8 cellular contexts compared by ENCODE assay signal in genomic region chr17:42679001-42679491, GRCh38. TPM values are rescaled to one million over a fixed set of nuclear protein-coding genes. Genes with fewer than 3 reads are reported as not detected.
DNase-seq lines count a peak whose midpoint lies in the region; ATAC-seq and TF ChIP-seq lines count a peak whose summit lies in the region.

No MANE protein-coding gene starts in this region.

- ATAC-seq in GM19455 (IDR thresholded peaks at IDR 0.05; ENCODE audit: unreplicated experiment) = no peak
- ATAC-seq in HG02852 (IDR thresholded peaks at IDR 0.05; ENCODE audit: unreplicated experiment) = no peak

- TF ChIP-seq CTCF in CD14-positive monocyte (IDR thresholded peaks at IDR 0.05) (no peak), HFFc6 (IDR thresholded peaks at IDR 0.05) (no peak)

- H3K4me1 Mint-ChIP-seq in CD14-positive monocyte (peaks cover 75% of the 10 kb centered on the region), HFFc6 (ENCODE audit: low read depth) (peaks cover 61% of the 10 kb centered on the region)

- peaks cover 10 to 12% of the 10 kb centered on the region in 2 donors for H3K36me3 Mint-ChIP-seq in CD14-positive monocyte
- no peaks in the 10 kb centered on the region for H3K36me3 Mint-ChIP-seq in HFFc6 (ENCODE audit: low read depth)

- H3K27ac ChIP-seq in angular gyrus (ENCODE audit: low read depth, low read length) = peak overlapping the region; percentile 93

- intact Hi-C loops in CD14-positive monocyte (cut with micrococcal nuclease) = loop anchor here in 1 of 2 donors (5.0 kb wide), 1 partner anchor 102 kb away; the partner anchor contains the start of gene PSMC3IP

- peak overlapping the region; percentile 83 to 84 for H3K4me3 Mint-ChIP-seq in CD14-positive monocyte
- H3K4me3 Mint-ChIP-seq in HFFc6 = peak overlapping the region; percentile 86

- DNase-seq in CD14-positive monocyte (ENCODE audit: low spot score) = no peak
- DNase-seq in HFFc6 = no peak
- peak; percentile 73 to 75 for DNase-seq in NOMO-1 (lab: John Stamatoyannopoulos, UW; ENCODE audit: unreplicated experiment in 2 of 2)
- peak; percentile 86 for DNase-seq in islet precursor cell
- DNase-seq in stimulated activated CD4-positive, alpha-beta T cell treated with anti-CD3 and anti-CD28 coated beads, Interleukin-4, amount 100 ng/mL, for 24 hours = peak; percentile 39

- peaks cover 6 to 38% (median 17%) of the 10 kb centered on the region in 7 donors for H3K9me3 Mint-ChIP-seq in CD14-positive monocyte
- no peaks in the 10 kb centered on the region for H3K9me3 Mint-ChIP-seq in HFFc6

- H3K27me3 Mint-ChIP-seq in CD14-positive monocyte (ENCODE audit: low read depth in 3 of 3) (peaks cover 46 to 70% (median 62%) of the 10 kb centered on the region in 3 donors), HFFc6 (ENCODE audit: insufficient read depth) (peaks cover 8% of the 10 kb centered on the region)

- H3K27ac Mint-ChIP-seq in CD14-positive monocyte = peak overlapping the region in 5 of 7 donors; percentile 91 to 96 (median 93)
- peak overlapping the region; percentile 89 for H3K27ac Mint-ChIP-seq in HFFc6

RNA-seq across cellular contexts. Expression of gene PLEKHH3, which starts 2.3 kb away (rescaled TPM):
- polyA plus RNA-seq in CD14-positive monocyte = under 1 TPM; 0.38 to 0.41 TPM
- 10 to 100 TPM; 16.4 to 22.4 (median 19.1) TPM for total RNA-seq in HFFc6 (2021; fragmentation: NEBNext Ultra II Directional; extraction: Animal tissue kit (Norgen Biotek cat#: 25700))

RNA-seq across cellular contexts. Expression of gene CCR10, which starts 2.6 kb away (rescaled TPM):
- polyA plus RNA-seq in CD14-positive monocyte = under 1 TPM in 1 of 2 donors, not detected in 1; 0.13 TPM
- 1 to 10 TPM; 1.7 to 2.9 (median 2.2) TPM for total RNA-seq in HFFc6 (2021; fragmentation: NEBNext Ultra II Directional; extraction: Animal tissue kit (Norgen Biotek cat#: 25700))

RNA-seq across cellular contexts. Expression of gene CNTNAP1, which starts 3.3 kb away (rescaled TPM):
- under 1 TPM in 1 of 2 donors, not detected in 1; 0.24 TPM for polyA plus RNA-seq in CD14-positive monocyte
- 10 to 100 TPM; 26.0 to 43.7 (median 37.7) TPM for total RNA-seq in HFFc6 (2021; fragmentation: NEBNext Ultra II Directional; extraction: Animal tissue kit (Norgen Biotek cat#: 25700))

RNA-seq across cellular contexts. Expression of gene TUBG2, which starts 20.0 kb away (rescaled TPM):
- under 1 TPM; 0.31 to 0.47 TPM for polyA plus RNA-seq in CD14-positive monocyte
- 10 to 100 TPM; 15.2 to 17.3 (median 16.9) TPM for total RNA-seq in HFFc6 (2021; fragmentation: NEBNext Ultra II Directional; extraction: Animal tissue kit (Norgen Biotek cat#: 25700))

Comparison
In these comparisons a context has a peak if more than half of its experiments do, and no peak if none do; other contexts are left out.
1. DNase-seq: peak in NOMO-1 (2 of 2), islet precursor cell (single experiment) and stimulated activated CD4-positive, alpha-beta T cell treated with anti-CD3 and anti-CD28 coated beads, Interleukin-4, amount 100 ng/mL, for 24 hours (single experiment); none in CD14-positive monocyte (single experiment) and HFFc6 (single experiment).